In the genomic region with DNA sequence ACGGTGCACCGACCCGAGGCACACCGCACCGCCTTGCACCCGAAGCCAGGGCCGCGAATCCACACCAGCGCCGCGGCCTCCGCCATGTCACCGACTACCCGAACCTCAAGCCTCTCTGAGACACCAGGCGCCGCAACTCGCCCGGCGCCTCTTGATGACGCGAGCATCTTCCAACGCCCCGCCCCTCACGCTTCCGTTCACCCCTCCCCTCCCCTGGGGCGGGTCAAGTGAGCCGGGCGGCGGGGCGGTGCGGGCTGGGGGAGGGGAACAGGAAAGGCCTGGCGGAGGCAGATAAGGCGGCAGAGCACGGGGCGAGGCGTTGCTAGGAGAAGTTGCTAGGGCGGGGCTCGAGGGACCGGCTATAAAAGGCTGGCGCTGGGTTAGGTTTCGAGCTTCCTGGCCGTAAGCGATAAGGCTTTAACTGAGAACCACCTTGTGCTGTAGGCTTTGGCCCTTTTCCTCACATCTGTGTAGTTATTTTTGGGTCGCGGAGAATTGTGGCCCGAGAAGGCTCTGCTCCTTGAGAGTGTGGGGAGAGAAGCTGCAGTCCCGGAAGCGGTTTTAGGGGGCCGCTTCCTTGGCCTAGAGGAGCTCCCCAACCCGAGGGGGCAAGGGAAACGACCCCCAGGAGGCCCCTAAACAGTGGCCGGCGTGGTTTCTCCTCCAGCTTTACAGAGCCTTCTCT, we compare ENCODE assay signal across 8 cellular contexts. TPM values are rescaled to one million over a fixed set of nuclear protein-coding genes. Genes with fewer than 3 reads are reported as not detected.
DNase-seq lines count a peak whose midpoint lies in the region; ATAC-seq and TF ChIP-seq lines count a peak whose summit lies in the region.

A gene (minus strand): TSS at position 117 of the 685 bp plus-strand sequence. CDS start 31 bp downstream, at position 86.

- H3K36me3 ChIP-seq in kidney epithelial cell (ENCODE audit: control insufficient read depth, insufficient read depth, low read length): no peaks in the 10 kb centered on the region

- TF ChIP-seq CTCF in kidney epithelial cell (IDR thresholded peaks at IDR 0.05; ENCODE audit: insufficient read depth, low read length, poor library complexity, severe bottlenecking): no peak

- peak within 1 kb of the TSS; percentile 89 for H3K4me3 ChIP-seq in kidney epithelial cell (ENCODE audit: low read depth, low read length)

- peak; percentile 98 for DNase-seq in AG20443 (ENCODE audit: low spot score)
- DNase-seq in NCI-H510A (lab: John Stamatoyannopoulos, UW): peak; percentile 97
- DNase-seq in activated CD4-positive, alpha-beta T cell treated with anti-CD3 and anti-CD28 coated beads for 1 hour: peak; percentile 100
- peak; percentile 99 for DNase-seq in cerebellum (ENCODE audit: low spot score)
- peak; percentile 84 for DNase-seq in kidney epithelial cell (ENCODE audit: low read depth)
- peak; percentile 99 to 100 for DNase-seq in stimulated activated CD4-positive, alpha-beta T cell treated with anti-CD3 and anti-CD28 coated beads, Interleukin-15, amount 100 ng/mL, for 48 hours (ENCODE audit: low read depth in 2 of 2)

- H3K27me3 ChIP-seq in kidney epithelial cell (ENCODE audit: control insufficient read depth, insufficient read depth, low read length): no peaks in the 10 kb centered on the region

- ATAC-seq in HG03432 (IDR thresholded peaks at IDR 0.05; ENCODE audit: unreplicated experiment): peak; percentile 90

- peak; percentile 100 for TF ChIP-seq POLR2A in GM19099 (IDR thresholded peaks at IDR 0.05; ENCODE audit: extremely low read depth, insufficient read length, low read depth)

RNA-seq across cellular contexts. Expression of the gene that starts here (rescaled TPM):
- 21.3 TPM for total RNA-seq in cerebellum
- 23.2 and 26.5 TPM in 2 replicates for total RNA-seq in kidney epithelial cell

Comparison
In these comparisons a context has a peak if more than half of its experiments do, and no peak if none do; other contexts are left out.
1. Peak in every context shown above with its lines: DNase-seq, ATAC-seq and H3K4me3 ChIP-seq.